Comparison of ENCODE assay signal across 7 cellular contexts in genomic region chr19:55186080-55186479, GRCh38. TPM values are rescaled to one million over a fixed set of nuclear protein-coding genes. Genes with fewer than 3 reads are reported as not detected.
"Had no signal": no experiment of that assay in that cellular context is flagged by ENCODE, and none has a peak within 500 bp of the region (broad histone marks: within the 10 kb centered on the region; RNA-seq: fewer than 3 reads in every experiment).

No MANE protein-coding gene starts in this region.

- H3K27ac ChIP-seq: GM23248 had no signal

- DNase-seq: GM23248, GOT3, H7, KBM-7 had no signal

- H3K36me3 ChIP-seq: HAP-1 had no signal

- H3K9me3 ChIP-seq: HAP-1 had no signal

- H3K4me3 ChIP-seq: GM23248, HAP-1 had no signal

- H3K4me1 ChIP-seq: HAP-1 had no signal

- H2AFZ ChIP-seq: GM23248 had no signal

- H3K9ac ChIP-seq: GM23248 had no signal

RNA-seq across cellular contexts. Expression of gene SYT5, which starts 6.0 kb away (rescaled TPM):
- total RNA-seq: GM23248, H4 had no signal

RNA-seq across cellular contexts. Expression of gene DNAAF3, which starts 19.7 kb away (rescaled TPM):
- polyA plus RNA-seq: IgD-negative memory B cell had no signal

RNA-seq across cellular contexts. Expression of gene PTPRH, which starts 23.2 kb away (rescaled TPM):
- polyA plus RNA-seq: IgD-negative memory B cell had no signal

RNA-seq across cellular contexts. Expression of gene TNNI3, which starts 28.5 kb away (rescaled TPM):
- total RNA-seq: GM23248, H4 had no signal
- polyA plus RNA-seq: GM23248, IgD-negative memory B cell had no signal

RNA-seq across cellular contexts. Expression of gene TNNT1, which starts 37.1 kb away (rescaled TPM):
- polyA plus RNA-seq: IgD-negative memory B cell had no signal
